Comparison of ENCODE assay signal across 11 cellular contexts in the genomic region with DNA sequence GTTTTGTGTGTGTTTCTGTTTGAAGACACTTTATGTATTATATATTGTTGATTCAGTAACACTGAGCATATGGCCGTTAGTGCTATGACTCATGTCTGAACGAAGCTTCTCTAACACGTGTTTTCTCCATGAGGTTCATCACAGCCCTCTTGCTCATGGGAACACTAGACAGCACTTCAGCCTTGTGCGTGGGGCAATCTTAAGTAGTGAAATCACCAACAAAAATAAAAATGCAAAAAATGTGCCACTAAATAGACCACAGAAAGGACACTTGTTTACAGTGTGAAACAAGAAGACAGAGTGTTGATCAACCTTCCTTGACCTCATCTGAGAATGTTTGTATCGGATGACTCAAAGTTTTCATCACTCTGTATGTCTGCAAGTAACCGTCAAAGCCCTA.
A peak's percentile ranks its signal among the peaks of the same experiment; 100 is the strongest.
DNase-seq lines count a peak whose midpoint lies in the region; ATAC-seq and TF ChIP-seq lines count a peak whose summit lies in the region.
"Had no signal": no experiment of that assay in that cellular context is flagged by ENCODE, and none has a peak within 500 bp of the region (broad histone marks: within the 10 kb centered on the region; RNA-seq: fewer than 3 reads in every experiment).

No MANE protein-coding gene starts in this region.

- peaks cover 12% of the 10 kb centered on the region for H3K4me1 Mint-ChIP-seq in nephron

- no peaks in the 10 kb centered on the region for H3K27me3 Mint-ChIP-seq in nephron (ENCODE audit: low read depth)

- H3K4me3 Mint-ChIP-seq in nephron = no peak overlapping the region

- H3K9me3 Mint-ChIP-seq in nephron = peaks cover 19% of the 10 kb centered on the region

- DNase-seq in DMS153 treated with DMSO at 0.1 percent for 48 hours (lab: John Stamatoyannopoulos, UW; ENCODE audit: unreplicated experiment) (peak; percentile 6), M059J (ENCODE audit: low read depth) (peak; percentile 55), GF-D8 (lab: John Stamatoyannopoulos, UW) (no peak), GDM1 (lab: John Stamatoyannopoulos, UW) (no peak)
- DNase-seq: adrenal gland, NCI-H2081, T-helper 9 cell had no signal

- no peaks in the 10 kb centered on the region for H3K36me3 Mint-ChIP-seq in nephron (ENCODE audit: low read depth)

- ATAC-seq in esophagus mucosa = peak; percentile 39
- ATAC-seq in GM18520 (IDR thresholded peaks at IDR 0.05; ENCODE audit: unreplicated experiment) = no peak
- ATAC-seq: HepG2 had no signal

- peak overlapping the region in 2 of 3 experiments; percentile 9 to 13 for H3K27ac Mint-ChIP-seq in nephron

- TF ChIP-seq CTCF in nephron (IDR thresholded peaks at IDR 0.05; ENCODE audit: unreplicated experiment in 3 of 3) = no peak

Comparison
In these comparisons a context has a peak if more than half of its experiments do, and no peak if none do; other contexts are left out.
1. DNase-seq: peak in DMS153 treated with DMSO at 0.1 percent for 48 hours (single experiment) and M059J (single experiment); none in GF-D8 (single experiment) and GDM1 (single experiment).